16 cellular contexts compared by ENCODE assay signal in genomic region chr12:130423136-130423535, GRCh38.
DNase-seq lines count a peak whose midpoint lies in the region; ATAC-seq and TF ChIP-seq lines count a peak whose summit lies in the region.
"Had no signal": no experiment of that assay in that cellular context is flagged by ENCODE, and none has a peak within 500 bp of the region (broad histone marks: within the 10 kb centered on the region; RNA-seq: fewer than 3 reads in every experiment).

No MANE protein-coding gene starts in this region.

- intact Hi-C loops in cardiac septum (cut with DNase I): no loop called here
- intact Hi-C loops in heart right ventricle (cut with DNase I): no loop called here

- H3K27me3 ChIP-seq in heart right ventricle: peaks cover 0 to 29% (median 6%) of the 10 kb centered on the region in 7 donors
- H3K27me3 ChIP-seq in neural progenitor cell: no peaks in the 10 kb centered on the region
- H3K27me3 ChIP-seq in effector memory CD4-positive, alpha-beta T cell (replicated peaks; ENCODE audit: control insufficient read depth, insufficient read depth, low read length, poor library complexity, severe bottlenecking): no peaks in the 10 kb centered on the region
- H3K27me3 ChIP-seq in suprapubic skin: no peaks in the 10 kb centered on the region

- H3K79me2 ChIP-seq in neural progenitor cell (ENCODE audit: low read depth): no peaks in the 10 kb centered on the region

- no peak for TF ChIP-seq EP300 in suprapubic skin (IDR thresholded peaks at IDR 0.05)

- H3K9me3 ChIP-seq in heart right ventricle: no peaks in the 10 kb centered on the region
- H3K9me3 ChIP-seq in neural progenitor cell (ENCODE audit: low read depth): no peaks in the 10 kb centered on the region
- no peaks in the 10 kb centered on the region for H3K9me3 ChIP-seq in effector memory CD4-positive, alpha-beta T cell (ENCODE audit: control insufficient read depth, low read length)
- H3K9me3 ChIP-seq in suprapubic skin: no peaks in the 10 kb centered on the region

- H3K4me1 ChIP-seq in heart right ventricle (no peaks in the 10 kb centered on the region), neural progenitor cell (peaks cover 13% of the 10 kb centered on the region), suprapubic skin (no peaks in the 10 kb centered on the region)
- no peaks in the 10 kb centered on the region for H3K4me1 ChIP-seq in effector memory CD4-positive, alpha-beta T cell (ENCODE audit: control insufficient read depth, insufficient read depth, low read length, poor library complexity, severe bottlenecking)

- H3K36me3 Mint-ChIP-seq in neural progenitor cell: peaks cover 5% of the 10 kb centered on the region
- H3K36me3 Mint-ChIP-seq: CD14-positive monocyte; CD8-positive, alpha-beta T cell had no signal

- H3K36me3 ChIP-seq in heart right ventricle (no peaks in the 10 kb centered on the region), neural progenitor cell (no peaks in the 10 kb centered on the region), suprapubic skin (no peaks in the 10 kb centered on the region)
- H3K36me3 ChIP-seq in effector memory CD4-positive, alpha-beta T cell (ENCODE audit: control insufficient read depth, insufficient read depth, low read length): no peaks in the 10 kb centered on the region

- H3K4me3 ChIP-seq in heart right ventricle (no peak overlapping the region), neural progenitor cell (no peak overlapping the region), suprapubic skin (no peak overlapping the region)
- no peak overlapping the region for H3K4me3 ChIP-seq in effector memory CD4-positive, alpha-beta T cell (ENCODE audit: insufficient read depth, low read depth, low read length, poor library complexity, severe bottlenecking)

- peaks cover 8% of the 10 kb centered on the region for H3K27me3 Mint-ChIP-seq in neural progenitor cell (ENCODE audit: insufficient read depth, low read depth)
- H3K27me3 Mint-ChIP-seq: IgD-negative memory B cell had no signal

- peaks cover 27% of the 10 kb centered on the region for H3K4me1 Mint-ChIP-seq in neural progenitor cell
- H3K4me1 Mint-ChIP-seq: CD14-positive monocyte, IgD-negative memory B cell had no signal

- no peaks in the 10 kb centered on the region for H3K9me3 Mint-ChIP-seq in neural progenitor cell
- H3K9me3 Mint-ChIP-seq: CD8-positive, alpha-beta T cell had no signal

- H3K27ac Mint-ChIP-seq in neural progenitor cell: no peak overlapping the region
- H3K27ac Mint-ChIP-seq: CD14-positive monocyte; CD8-positive, alpha-beta T cell had no signal

- H4K20me1 ChIP-seq in neural progenitor cell (ENCODE audit: low read depth): no peaks in the 10 kb centered on the region

- H2AFZ ChIP-seq in neural progenitor cell (replicated peaks): peak overlapping the region; percentile 57

- no peak overlapping the region for H3K4me3 Mint-ChIP-seq in neural progenitor cell
- H3K4me3 Mint-ChIP-seq: CD14-positive monocyte; CD8-positive, alpha-beta T cell; IgD-negative memory B cell had no signal

- no peaks in the 10 kb centered on the region for H3F3A ChIP-seq in neural progenitor cell (ENCODE audit: low read depth)

- TF ChIP-seq CTCF in heart right ventricle (IDR thresholded peaks at IDR 0.05) (no peak), neural progenitor cell (IDR thresholded peaks at IDR 0.05) (no peak), suprapubic skin (IDR thresholded peaks at IDR 0.05) (no peak)

- TF ChIP-seq POLR2A in suprapubic skin (IDR thresholded peaks at IDR 0.05): no peak

- DNase-seq in cardiac septum (ENCODE audit: low spot score) (peak; percentile 60), heart right ventricle (no peak), neural progenitor cell (ENCODE audit: low spot score) (no peak), suprapubic skin (ENCODE audit: low spot score in 2 of 2) (no peak)
- DNase-seq in stimulated activated CD8-positive, alpha-beta memory T cell treated with anti-CD3 and anti-CD28 coated beads, Interleukin-4, amount 100 ng/mL, for 48 hours: peak; percentile 16
- no peak for DNase-seq in effector memory CD4-positive, alpha-beta T cell
- no peak for DNase-seq in activated CD4-positive, alpha-beta T cell treated with anti-CD3 and anti-CD28 coated beads, Interleukin-2, amount 50 U/mL, for 1 hour
- DNase-seq: COR-L47, DND-41, GF-D8 had no signal

- WGBS in heart right ventricle, 2 donors: 81 to 88% methylated on average over 11 of the region's 11 CpGs
- 79% methylated on average over 11 of the region's 11 CpGs for WGBS in suprapubic skin

- no peak for ATAC-seq in heart right ventricle
- no peak for ATAC-seq in HG02588 (IDR thresholded peaks at IDR 0.05; ENCODE audit: unreplicated experiment)
- ATAC-seq: CD8-positive, alpha-beta T cell; HCT116 had no signal

- no peak overlapping the region for H3K4me2 ChIP-seq in neural progenitor cell

- H3K9ac ChIP-seq in neural progenitor cell: no peak overlapping the region

- H3K27ac ChIP-seq in heart right ventricle (no peak overlapping the region), neural progenitor cell (no peak overlapping the region), suprapubic skin (no peak overlapping the region)
- no peak overlapping the region for H3K27ac ChIP-seq in effector memory CD4-positive, alpha-beta T cell (ENCODE audit: insufficient read depth, low read length, poor library complexity, severe bottlenecking)
- H3K27ac ChIP-seq: 22Rv1 had no signal

Comparison
In these comparisons a context has a peak if more than half of its experiments do, and no peak if none do; other contexts are left out.
1. DNase-seq: peak in cardiac septum (single experiment) and stimulated activated CD8-positive, alpha-beta memory T cell treated with anti-CD3 and anti-CD28 coated beads, Interleukin-4, amount 100 ng/mL, for 48 hours (single experiment); none in heart right ventricle (0 of 2), neural progenitor cell (single experiment), effector memory CD4-positive, alpha-beta T cell (0 of 3), activated CD4-positive, alpha-beta T cell treated with anti-CD3 and anti-CD28 coated beads, Interleukin-2, amount 50 U/mL, for 1 hour (single experiment) and suprapubic skin (0 of 2).